ENCODE assay signal across 2 cellular contexts in genomic region chr16:72677662-72678447, GRCh38.
TF ChIP-seq lines count a peak whose summit lies in the region.

No MANE protein-coding gene starts in this region.

TF ChIP-seq in HEK293, 187 proteins besides CTCF, POLR2A, EP300 and RAD21 (continued from another document):
- TF ChIP-seq ZNF518A (tag by site-specific recombination; conservative IDR thresholded peaks at IDR 0.05; ENCODE audit: low read depth): no peak
- no peak for TF ChIP-seq ZNF707 (tag by site-specific recombination; IDR thresholded peaks at IDR 0.05)
- TF ChIP-seq, protein P1, sequence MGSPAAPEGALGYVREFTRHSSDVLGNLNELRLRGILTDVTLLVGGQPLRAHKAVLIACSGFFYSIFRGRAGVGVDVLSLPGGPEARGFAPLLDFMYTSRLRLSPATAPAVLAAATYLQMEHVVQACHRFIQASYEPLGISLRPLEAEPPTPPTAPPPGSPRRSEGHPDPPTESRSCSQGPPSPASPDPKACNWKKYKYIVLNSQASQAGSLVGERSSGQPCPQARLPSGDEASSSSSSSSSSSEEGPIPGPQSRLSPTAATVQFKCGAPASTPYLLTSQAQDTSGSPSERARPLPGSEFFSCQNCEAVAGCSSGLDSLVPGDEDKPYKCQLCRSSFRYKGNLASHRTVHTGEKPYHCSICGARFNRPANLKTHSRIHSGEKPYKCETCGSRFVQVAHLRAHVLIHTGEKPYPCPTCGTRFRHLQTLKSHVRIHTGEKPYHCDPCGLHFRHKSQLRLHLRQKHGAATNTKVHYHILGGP (tag by site-specific recombination; IDR thresholded peaks at IDR 0.05): 0 out of 2 replicates have a peak, but pooled peaks have one; percentile 12
- TF ChIP-seq MEIS1 (CRISPR knock-in tag; IDR thresholded peaks at IDR 0.05; ENCODE audit: borderline replicate concordance): no peak
TF ChIP-seq in HEK293: peak in this region for 2.

TF ChIP-seq in K562, 482 proteins besides CTCF, POLR2A, EP300 and RAD21 (continued from another document):
- TF ChIP-seq, protein P2, sequence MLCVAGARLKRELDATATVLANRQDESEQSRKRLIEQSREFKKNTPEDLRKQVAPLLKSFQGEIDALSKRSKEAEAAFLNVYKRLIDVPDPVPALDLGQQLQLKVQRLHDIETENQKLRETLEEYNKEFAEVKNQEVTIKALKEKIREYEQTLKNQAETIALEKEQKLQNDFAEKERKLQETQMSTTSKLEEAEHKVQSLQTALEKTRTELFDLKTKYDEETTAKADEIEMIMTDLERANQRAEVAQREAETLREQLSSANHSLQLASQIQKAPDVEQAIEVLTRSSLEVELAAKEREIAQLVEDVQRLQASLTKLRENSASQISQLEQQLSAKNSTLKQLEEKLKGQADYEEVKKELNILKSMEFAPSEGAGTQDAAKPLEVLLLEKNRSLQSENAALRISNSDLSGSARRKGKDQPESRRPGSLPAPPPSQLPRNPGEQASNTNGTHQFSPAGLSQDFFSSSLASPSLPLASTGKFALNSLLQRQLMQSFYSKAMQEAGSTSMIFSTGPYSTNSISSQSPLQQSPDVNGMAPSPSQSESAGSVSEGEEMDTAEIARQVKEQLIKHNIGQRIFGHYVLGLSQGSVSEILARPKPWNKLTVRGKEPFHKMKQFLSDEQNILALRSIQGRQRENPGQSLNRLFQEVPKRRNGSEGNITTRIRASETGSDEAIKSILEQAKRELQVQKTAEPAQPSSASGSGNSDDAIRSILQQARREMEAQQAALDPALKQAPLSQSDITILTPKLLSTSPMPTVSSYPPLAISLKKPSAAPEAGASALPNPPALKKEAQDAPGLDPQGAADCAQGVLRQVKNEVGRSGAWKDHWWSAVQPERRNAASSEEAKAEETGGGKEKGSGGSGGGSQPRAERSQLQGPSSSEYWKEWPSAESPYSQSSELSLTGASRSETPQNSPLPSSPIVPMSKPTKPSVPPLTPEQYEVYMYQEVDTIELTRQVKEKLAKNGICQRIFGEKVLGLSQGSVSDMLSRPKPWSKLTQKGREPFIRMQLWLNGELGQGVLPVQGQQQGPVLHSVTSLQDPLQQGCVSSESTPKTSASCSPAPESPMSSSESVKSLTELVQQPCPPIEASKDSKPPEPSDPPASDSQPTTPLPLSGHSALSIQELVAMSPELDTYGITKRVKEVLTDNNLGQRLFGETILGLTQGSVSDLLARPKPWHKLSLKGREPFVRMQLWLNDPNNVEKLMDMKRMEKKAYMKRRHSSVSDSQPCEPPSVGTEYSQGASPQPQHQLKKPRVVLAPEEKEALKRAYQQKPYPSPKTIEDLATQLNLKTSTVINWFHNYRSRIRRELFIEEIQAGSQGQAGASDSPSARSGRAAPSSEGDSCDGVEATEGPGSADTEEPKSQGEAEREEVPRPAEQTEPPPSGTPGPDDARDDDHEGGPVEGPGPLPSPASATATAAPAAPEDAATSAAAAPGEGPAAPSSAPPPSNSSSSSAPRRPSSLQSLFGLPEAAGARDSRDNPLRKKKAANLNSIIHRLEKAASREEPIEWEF (CRISPR knock-in tag; IDR thresholded peaks at IDR 0.05): no peak
- TF ChIP-seq ZNF175 (CRISPR knock-in tag; IDR thresholded peaks at IDR 0.05; ENCODE audit: low read depth): no peak
- no peak for TF ChIP-seq ZNF174 (CRISPR knock-in tag; IDR thresholded peaks at IDR 0.05)
- TF ChIP-seq TBL1XR1 (IDR thresholded peaks at IDR 0.05; ENCODE audit: low read length in 2 of 2): no peak
- no peak for TF ChIP-seq ZNF41 (CRISPR knock-in tag; conservative IDR thresholded peaks at IDR 0.05)
- no peak for TF ChIP-seq CEBPG (CRISPR knock-in tag; IDR thresholded peaks at IDR 0.05)
- TF ChIP-seq CEBPG (tag; conservative IDR thresholded peaks at IDR 0.05 in 1 of 2, IDR thresholded peaks at IDR 0.05 in 1 of 2): peak; percentile 34 to 76; a peak in 3 of 4 replicates
- TF ChIP-seq PHTF2 (CRISPR knock-in tag; IDR thresholded peaks at IDR 0.05): no peak
- peak; percentile 47; the same call in 1 of the 2 replicates for TF ChIP-seq ATF7 (IDR thresholded peaks at IDR 0.05)
- TF ChIP-seq PTRF (tag; IDR thresholded peaks at IDR 0.05): no peak
- TF ChIP-seq TEAD2 (tag; IDR thresholded peaks at IDR 0.05): no peak
